In the genomic region with DNA sequence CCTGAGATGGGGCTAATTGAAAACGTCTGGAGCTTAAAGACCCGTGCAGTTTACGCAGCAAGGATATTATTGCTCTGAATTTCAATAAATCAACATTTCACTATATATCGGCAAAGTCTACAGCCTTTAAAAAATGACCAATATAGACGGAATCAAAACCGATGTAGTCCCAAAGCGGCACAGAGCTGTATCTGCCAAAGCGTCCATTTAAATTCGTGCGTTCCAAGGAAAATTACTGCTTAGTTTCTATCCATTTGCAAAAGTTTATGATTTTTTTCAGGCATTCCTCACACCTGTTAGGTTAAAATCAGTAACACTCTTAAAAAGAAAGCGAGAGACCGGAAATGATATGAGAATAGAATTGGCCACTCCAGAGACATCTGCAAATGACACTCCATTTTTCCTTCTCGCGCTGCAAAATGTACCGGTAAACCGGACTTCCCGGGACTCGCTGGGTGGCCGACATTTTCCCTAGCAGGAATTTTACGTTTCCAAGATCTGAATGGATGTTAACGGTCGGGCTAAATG, we compare ENCODE assay signal across 1 cellular context.
TF ChIP-seq lines count a peak whose summit lies in the region.

No MANE protein-coding gene starts in this region.

TF ChIP-seq in K562, 482 proteins besides CTCF, POLR2A, EP300 and RAD21 (continues in another document):
- no peak for TF ChIP-seq ZNF224 (CRISPR knock-in tag; IDR thresholded peaks at IDR 0.05)
- 0 out of 2 replicates have a peak, but pooled peaks have one; percentile 4 for TF ChIP-seq HDAC2 (IDR thresholded peaks at IDR 0.05)
- TF ChIP-seq BRD9 (IDR thresholded peaks at IDR 0.05; ENCODE audit: low read depth, partially characterized antibody): peak; percentile 15
- TF ChIP-seq KDM5B (IDR thresholded peaks at IDR 0.05; ENCODE audit: insufficient replicate concordance, low read depth, low read length): no peak
- TF ChIP-seq E2F3 (CRISPR knock-in tag; IDR thresholded peaks at IDR 0.05): no peak
- no peak for TF ChIP-seq ATF1 (CRISPR knock-in tag; IDR thresholded peaks at IDR 0.05)
- TF ChIP-seq ATF1 (tag; IDR thresholded peaks at IDR 0.05): no peak
- TF ChIP-seq ZNF3 (CRISPR knock-in tag; IDR thresholded peaks at IDR 0.05): no peak
- no peak for TF ChIP-seq TRIM25 (IDR thresholded peaks at IDR 0.05; ENCODE audit: borderline replicate concordance)
- TF ChIP-seq, protein P1, sequence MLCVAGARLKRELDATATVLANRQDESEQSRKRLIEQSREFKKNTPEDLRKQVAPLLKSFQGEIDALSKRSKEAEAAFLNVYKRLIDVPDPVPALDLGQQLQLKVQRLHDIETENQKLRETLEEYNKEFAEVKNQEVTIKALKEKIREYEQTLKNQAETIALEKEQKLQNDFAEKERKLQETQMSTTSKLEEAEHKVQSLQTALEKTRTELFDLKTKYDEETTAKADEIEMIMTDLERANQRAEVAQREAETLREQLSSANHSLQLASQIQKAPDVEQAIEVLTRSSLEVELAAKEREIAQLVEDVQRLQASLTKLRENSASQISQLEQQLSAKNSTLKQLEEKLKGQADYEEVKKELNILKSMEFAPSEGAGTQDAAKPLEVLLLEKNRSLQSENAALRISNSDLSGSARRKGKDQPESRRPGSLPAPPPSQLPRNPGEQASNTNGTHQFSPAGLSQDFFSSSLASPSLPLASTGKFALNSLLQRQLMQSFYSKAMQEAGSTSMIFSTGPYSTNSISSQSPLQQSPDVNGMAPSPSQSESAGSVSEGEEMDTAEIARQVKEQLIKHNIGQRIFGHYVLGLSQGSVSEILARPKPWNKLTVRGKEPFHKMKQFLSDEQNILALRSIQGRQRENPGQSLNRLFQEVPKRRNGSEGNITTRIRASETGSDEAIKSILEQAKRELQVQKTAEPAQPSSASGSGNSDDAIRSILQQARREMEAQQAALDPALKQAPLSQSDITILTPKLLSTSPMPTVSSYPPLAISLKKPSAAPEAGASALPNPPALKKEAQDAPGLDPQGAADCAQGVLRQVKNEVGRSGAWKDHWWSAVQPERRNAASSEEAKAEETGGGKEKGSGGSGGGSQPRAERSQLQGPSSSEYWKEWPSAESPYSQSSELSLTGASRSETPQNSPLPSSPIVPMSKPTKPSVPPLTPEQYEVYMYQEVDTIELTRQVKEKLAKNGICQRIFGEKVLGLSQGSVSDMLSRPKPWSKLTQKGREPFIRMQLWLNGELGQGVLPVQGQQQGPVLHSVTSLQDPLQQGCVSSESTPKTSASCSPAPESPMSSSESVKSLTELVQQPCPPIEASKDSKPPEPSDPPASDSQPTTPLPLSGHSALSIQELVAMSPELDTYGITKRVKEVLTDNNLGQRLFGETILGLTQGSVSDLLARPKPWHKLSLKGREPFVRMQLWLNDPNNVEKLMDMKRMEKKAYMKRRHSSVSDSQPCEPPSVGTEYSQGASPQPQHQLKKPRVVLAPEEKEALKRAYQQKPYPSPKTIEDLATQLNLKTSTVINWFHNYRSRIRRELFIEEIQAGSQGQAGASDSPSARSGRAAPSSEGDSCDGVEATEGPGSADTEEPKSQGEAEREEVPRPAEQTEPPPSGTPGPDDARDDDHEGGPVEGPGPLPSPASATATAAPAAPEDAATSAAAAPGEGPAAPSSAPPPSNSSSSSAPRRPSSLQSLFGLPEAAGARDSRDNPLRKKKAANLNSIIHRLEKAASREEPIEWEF (CRISPR knock-in tag; IDR thresholded peaks at IDR 0.05): 0 out of 2 replicates have a peak, but pooled peaks have one; percentile 26
- no peak for TF ChIP-seq FOXA1 (IDR thresholded peaks at IDR 0.05; ENCODE audit: borderline replicate concordance)
- TF ChIP-seq LEF1 (IDR thresholded peaks at IDR 0.05): no peak
- no peak for TF ChIP-seq ZNF561 (CRISPR knock-in tag; conservative IDR thresholded peaks at IDR 0.05)
- TF ChIP-seq ZFPM2 (CRISPR knock-in tag; IDR thresholded peaks at IDR 0.05): no peak
- TF ChIP-seq HDAC6 (IDR thresholded peaks at IDR 0.05; ENCODE audit: low read depth, low read length): no peak
- TF ChIP-seq, protein P2, sequence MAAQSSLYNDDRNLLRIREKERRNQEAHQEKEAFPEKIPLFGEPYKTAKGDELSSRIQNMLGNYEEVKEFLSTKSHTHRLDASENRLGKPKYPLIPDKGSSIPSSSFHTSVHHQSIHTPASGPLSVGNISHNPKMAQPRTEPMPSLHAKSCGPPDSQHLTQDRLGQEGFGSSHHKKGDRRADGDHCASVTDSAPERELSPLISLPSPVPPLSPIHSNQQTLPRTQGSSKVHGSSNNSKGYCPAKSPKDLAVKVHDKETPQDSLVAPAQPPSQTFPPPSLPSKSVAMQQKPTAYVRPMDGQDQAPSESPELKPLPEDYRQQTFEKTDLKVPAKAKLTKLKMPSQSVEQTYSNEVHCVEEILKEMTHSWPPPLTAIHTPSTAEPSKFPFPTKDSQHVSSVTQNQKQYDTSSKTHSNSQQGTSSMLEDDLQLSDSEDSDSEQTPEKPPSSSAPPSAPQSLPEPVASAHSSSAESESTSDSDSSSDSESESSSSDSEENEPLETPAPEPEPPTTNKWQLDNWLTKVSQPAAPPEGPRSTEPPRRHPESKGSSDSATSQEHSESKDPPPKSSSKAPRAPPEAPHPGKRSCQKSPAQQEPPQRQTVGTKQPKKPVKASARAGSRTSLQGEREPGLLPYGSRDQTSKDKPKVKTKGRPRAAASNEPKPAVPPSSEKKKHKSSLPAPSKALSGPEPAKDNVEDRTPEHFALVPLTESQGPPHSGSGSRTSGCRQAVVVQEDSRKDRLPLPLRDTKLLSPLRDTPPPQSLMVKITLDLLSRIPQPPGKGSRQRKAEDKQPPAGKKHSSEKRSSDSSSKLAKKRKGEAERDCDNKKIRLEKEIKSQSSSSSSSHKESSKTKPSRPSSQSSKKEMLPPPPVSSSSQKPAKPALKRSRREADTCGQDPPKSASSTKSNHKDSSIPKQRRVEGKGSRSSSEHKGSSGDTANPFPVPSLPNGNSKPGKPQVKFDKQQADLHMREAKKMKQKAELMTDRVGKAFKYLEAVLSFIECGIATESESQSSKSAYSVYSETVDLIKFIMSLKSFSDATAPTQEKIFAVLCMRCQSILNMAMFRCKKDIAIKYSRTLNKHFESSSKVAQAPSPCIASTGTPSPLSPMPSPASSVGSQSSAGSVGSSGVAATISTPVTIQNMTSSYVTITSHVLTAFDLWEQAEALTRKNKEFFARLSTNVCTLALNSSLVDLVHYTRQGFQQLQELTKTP (IDR thresholded peaks at IDR 0.05; ENCODE audit: low read depth in 1 of 2, partially characterized antibody in 2 of 2): no peak
- TF ChIP-seq MYNN (IDR thresholded peaks at IDR 0.05): no peak
- TF ChIP-seq MYNN (CRISPR knock-in tag; IDR thresholded peaks at IDR 0.05): no peak
- TF ChIP-seq TGIF2 (CRISPR knock-in tag; IDR thresholded peaks at IDR 0.05): no peak
- TF ChIP-seq PREB (CRISPR knock-in tag; IDR thresholded peaks at IDR 0.05): peak; percentile 86; the same call in 1 of the 2 replicates
- TF ChIP-seq MTA2 (IDR thresholded peaks at IDR 0.05; ENCODE audit: low read depth): no peak
- TF ChIP-seq, protein P3, sequence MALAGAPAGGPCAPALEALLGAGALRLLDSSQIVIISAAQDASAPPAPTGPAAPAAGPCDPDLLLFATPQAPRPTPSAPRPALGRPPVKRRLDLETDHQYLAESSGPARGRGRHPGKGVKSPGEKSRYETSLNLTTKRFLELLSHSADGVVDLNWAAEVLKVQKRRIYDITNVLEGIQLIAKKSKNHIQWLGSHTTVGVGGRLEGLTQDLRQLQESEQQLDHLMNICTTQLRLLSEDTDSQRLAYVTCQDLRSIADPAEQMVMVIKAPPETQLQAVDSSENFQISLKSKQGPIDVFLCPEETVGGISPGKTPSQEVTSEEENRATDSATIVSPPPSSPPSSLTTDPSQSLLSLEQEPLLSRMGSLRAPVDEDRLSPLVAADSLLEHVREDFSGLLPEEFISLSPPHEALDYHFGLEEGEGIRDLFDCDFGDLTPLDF (CRISPR knock-in tag; IDR thresholded peaks at IDR 0.05): peak; percentile 6; the same call in 1 of the 2 replicates
- TF ChIP-seq, protein P4, sequence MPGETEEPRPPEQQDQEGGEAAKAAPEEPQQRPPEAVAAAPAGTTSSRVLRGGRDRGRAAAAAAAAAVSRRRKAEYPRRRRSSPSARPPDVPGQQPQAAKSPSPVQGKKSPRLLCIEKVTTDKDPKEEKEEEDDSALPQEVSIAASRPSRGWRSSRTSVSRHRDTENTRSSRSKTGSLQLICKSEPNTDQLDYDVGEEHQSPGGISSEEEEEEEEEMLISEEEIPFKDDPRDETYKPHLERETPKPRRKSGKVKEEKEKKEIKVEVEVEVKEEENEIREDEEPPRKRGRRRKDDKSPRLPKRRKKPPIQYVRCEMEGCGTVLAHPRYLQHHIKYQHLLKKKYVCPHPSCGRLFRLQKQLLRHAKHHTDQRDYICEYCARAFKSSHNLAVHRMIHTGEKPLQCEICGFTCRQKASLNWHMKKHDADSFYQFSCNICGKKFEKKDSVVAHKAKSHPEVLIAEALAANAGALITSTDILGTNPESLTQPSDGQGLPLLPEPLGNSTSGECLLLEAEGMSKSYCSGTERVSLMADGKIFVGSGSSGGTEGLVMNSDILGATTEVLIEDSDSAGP (CRISPR knock-in tag; IDR thresholded peaks at IDR 0.05): no peak
- no peak for TF ChIP-seq NCOA4 (IDR thresholded peaks at IDR 0.05; ENCODE audit: partially characterized antibody)
- no peak for TF ChIP-seq HMGXB4 (CRISPR knock-in tag; IDR thresholded peaks at IDR 0.05)
- TF ChIP-seq PHTF2 (CRISPR knock-in tag; IDR thresholded peaks at IDR 0.05): no peak
- peak in 1 of 2 experiments; percentile 6; a peak in 1 of 4 replicates for TF ChIP-seq ETV6 (IDR thresholded peaks at IDR 0.05; ENCODE audit: borderline replicate concordance in 1 of 2, low read depth in 2 of 2, low read length in 1 of 2)
- TF ChIP-seq ETV6 (CRISPR knock-in tag; IDR thresholded peaks at IDR 0.05; ENCODE audit: borderline replicate concordance): no peak
- no peak for TF ChIP-seq KDM2B (CRISPR knock-in tag; IDR thresholded peaks at IDR 0.05)
- 0 out of 2 replicates have a peak, but pooled peaks have one; percentile 32 for TF ChIP-seq NFATC3 (IDR thresholded peaks at IDR 0.05)
- TF ChIP-seq TAF1 (IDR thresholded peaks at IDR 0.05; ENCODE audit: control insufficient read depth, extremely low read depth, insufficient read depth, low read length, severe bottlenecking): no peak
- TF ChIP-seq ZNF586 (CRISPR knock-in tag; conservative IDR thresholded peaks at IDR 0.05): no peak
- TF ChIP-seq GTF2F1 (IDR thresholded peaks at IDR 0.05; ENCODE audit: low read depth, low read length): no peak
- TF ChIP-seq ZSCAN29 (IDR thresholded peaks at IDR 0.05): 0 out of 2 replicates have a peak, but pooled peaks have one; percentile 52
- no peak for TF ChIP-seq GABPB1 (CRISPR knock-in tag; IDR thresholded peaks at IDR 0.05)
- no peak for TF ChIP-seq SUPT5H (IDR thresholded peaks at IDR 0.05)
- TF ChIP-seq ATF6 (CRISPR knock-in tag; IDR thresholded peaks at IDR 0.05): 0 out of 2 replicates have a peak, but pooled peaks have one; percentile 9
- TF ChIP-seq DACH1 (IDR thresholded peaks at IDR 0.05; ENCODE audit: partially characterized antibody): no peak
- TF ChIP-seq CHD1 (IDR thresholded peaks at IDR 0.05; ENCODE audit: low read length): peak; percentile 68
- TF ChIP-seq CBX1 (IDR thresholded peaks at IDR 0.05; ENCODE audit: low read depth): no peak
- no peak for TF ChIP-seq PHB (CRISPR knock-in tag; IDR thresholded peaks at IDR 0.05)
